In the genomic region with DNA sequence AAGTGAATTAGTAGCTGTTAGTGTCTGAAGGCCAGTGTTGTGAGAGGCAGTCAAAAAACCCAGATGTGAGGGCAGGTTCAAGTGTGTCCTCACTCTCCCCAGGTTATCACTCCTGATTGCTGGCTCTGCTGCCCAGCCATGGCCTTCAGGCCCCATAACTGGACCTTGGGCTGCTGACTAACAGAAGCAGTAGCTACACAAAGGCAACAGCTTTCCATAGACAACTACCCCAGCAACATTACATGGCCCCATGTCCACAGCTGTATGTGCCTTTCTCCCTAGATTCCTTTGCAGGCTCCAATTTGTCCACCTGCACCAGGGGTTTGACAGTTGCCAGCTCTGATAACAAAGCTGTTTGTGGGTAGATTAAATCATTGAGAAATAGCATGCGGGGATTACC, we compare ENCODE assay signal across 25 cellular contexts.
"Had no signal": no experiment of that assay in that cellular context is flagged by ENCODE, and none has a peak within 500 bp of the region (broad histone marks: within the 10 kb centered on the region; RNA-seq: fewer than 3 reads in every experiment).

No MANE protein-coding gene starts in this region.

- H3K36me3 Mint-ChIP-seq: naive thymus-derived CD8-positive, alpha-beta T cell had no signal

- H3K9me3 ChIP-seq: gastroesophageal sphincter, right atrium auricular region, tibial nerve had no signal

- H3K4me1 Mint-ChIP-seq: activated CD4-positive, alpha-beta memory T cell treated with anti-CD3 and anti-CD28 coated beads, Interleukin-2, amount 10 ng/mL, durations not matched to agents 7 days and 5 days; activated CD4-positive, alpha-beta T cell treated with anti-CD3 and anti-CD28 coated beads, Interleukin-2, amount 10 ng/mL, durations not matched to agents 7 days and 5 days; activated T-helper 17 cell treated with anti-CD3 and anti-CD28 coated beads, Interleukin-2, amount 50 U/mL, for 72 hours; naive thymus-derived CD8-positive, alpha-beta T cell; neural progenitor cell; T-helper 17 cell had no signal

- H3K4me3 ChIP-seq: coronary artery, dorsolateral prefrontal cortex, gastroesophageal sphincter, neural progenitor cell, right atrium auricular region, tibial nerve had no signal

- H3K27ac Mint-ChIP-seq: activated CD4-positive, alpha-beta memory T cell treated with anti-CD3 and anti-CD28 coated beads, Interleukin-2, amount 10 ng/mL, durations not matched to agents 7 days and 5 days; activated CD4-positive, alpha-beta T cell treated with anti-CD3 and anti-CD28 coated beads, Interleukin-2, amount 10 ng/mL, durations not matched to agents 7 days and 5 days; activated T-helper 17 cell treated with anti-CD3 and anti-CD28 coated beads, Interleukin-2, amount 50 U/mL, for 72 hours; naive thymus-derived CD8-positive, alpha-beta T cell; neural progenitor cell; T-helper 17 cell had no signal

- H3K9me3 Mint-ChIP-seq: activated CD4-positive, alpha-beta memory T cell treated with anti-CD3 and anti-CD28 coated beads, Interleukin-2, amount 10 ng/mL, durations not matched to agents 7 days and 5 days; activated CD4-positive, alpha-beta T cell treated with anti-CD3 and anti-CD28 coated beads, Interleukin-2, amount 10 ng/mL, durations not matched to agents 7 days and 5 days; activated T-cell treated with anti-CD3 and anti-CD28 coated beads, Interleukin-2, amount 50 U/mL, for 4 hours; activated T-helper 17 cell treated with anti-CD3 and anti-CD28 coated beads, Interleukin-2, amount 50 U/mL, for 72 hours; naive thymus-derived CD8-positive, alpha-beta T cell had no signal

- H3K9ac ChIP-seq: neural progenitor cell had no signal

- H3K27me3 Mint-ChIP-seq: activated CD4-positive, alpha-beta memory T cell treated with anti-CD3 and anti-CD28 coated beads, Interleukin-2, amount 10 ng/mL, durations not matched to agents 7 days and 5 days; activated CD4-positive, alpha-beta T cell treated with anti-CD3 and anti-CD28 coated beads, Interleukin-2, amount 10 ng/mL, durations not matched to agents 7 days and 5 days had no signal

- DNase-seq: activated CD4-positive, alpha-beta memory T cell treated with anti-CD3 and anti-CD28 coated beads, Interleukin-2, amount 10 ng/mL, durations not matched to agents 7 days and 5 days; activated CD4-positive, alpha-beta T cell treated with anti-CD3 and anti-CD28 coated beads for 1 hour; activated CD4-positive, alpha-beta T cell treated with anti-CD3 and anti-CD28 coated beads, Interleukin-2, amount 10 ng/mL, durations not matched to agents 7 days and 5 days; activated CD8-positive, alpha-beta memory T cell treated with anti-CD3 and anti-CD28 coated beads, Interleukin-2, amount 50 U/mL, for 48 hours; activated gamma-delta T cell treated with Interleukin-2 at 50 U/mL for 16 hours; activated naive CD4-positive, alpha-beta T cell treated with anti-CD3 and anti-CD28 coated beads, Interleukin-2, amount 50 U/mL, for 16 hours; activated T-cell treated with anti-CD3 and anti-CD28 coated beads, Interleukin-2, amount 50 U/mL, for 4 hours; amniotic stem cell; brain microvascular endothelial cell; dorsolateral prefrontal cortex; effector memory CD4-positive, alpha-beta T cell; hippocampal formation; kidney glomerular epithelial cell; left ventricle myocardium superior; naive thymus-derived CD8-positive, alpha-beta T cell; stimulated activated naive CD4-positive, alpha-beta T cell treated with Interleukin-2 at 50 U/mL for 16 hours; T-helper 17 cell; T1000; WERI-Rb-1 had no signal

- ATAC-seq: activated T-cell treated with anti-CD3 and anti-CD28 coated beads, Interleukin-2, amount 50 U/mL, for 4 hours; activated T-helper 17 cell treated with anti-CD3 and anti-CD28 coated beads, Interleukin-2, amount 50 U/mL, for 72 hours; gastroesophageal sphincter; left ventricle myocardium superior; naive thymus-derived CD8-positive, alpha-beta T cell; T-helper 17 cell had no signal

- H3K4me2 ChIP-seq: neural progenitor cell had no signal

- H3K27ac ChIP-seq: brain microvascular endothelial cell, coronary artery, dorsolateral prefrontal cortex, gastroesophageal sphincter, neural progenitor cell, right atrium auricular region, tibial nerve, WERI-Rb-1 had no signal

- H3K4me3 Mint-ChIP-seq: activated CD4-positive, alpha-beta memory T cell treated with anti-CD3 and anti-CD28 coated beads, Interleukin-2, amount 10 ng/mL, durations not matched to agents 7 days and 5 days; activated CD4-positive, alpha-beta T cell treated with anti-CD3 and anti-CD28 coated beads, Interleukin-2, amount 10 ng/mL, durations not matched to agents 7 days and 5 days; activated T-cell treated with anti-CD3 and anti-CD28 coated beads, Interleukin-2, amount 50 U/mL, for 4 hours; activated T-helper 17 cell treated with anti-CD3 and anti-CD28 coated beads, Interleukin-2, amount 50 U/mL, for 72 hours; naive thymus-derived CD8-positive, alpha-beta T cell; neural progenitor cell; T-helper 17 cell had no signal

- H3K27me3 ChIP-seq: brain microvascular endothelial cell, dorsolateral prefrontal cortex, gastroesophageal sphincter, neural progenitor cell, right atrium auricular region, tibial nerve had no signal

- H3K4me1 ChIP-seq: gastroesophageal sphincter, neural progenitor cell, right atrium auricular region, tibial nerve had no signal

- H3K36me3 ChIP-seq: brain microvascular endothelial cell, gastroesophageal sphincter, neural progenitor cell, right atrium auricular region, tibial nerve, WERI-Rb-1 had no signal
